Comparison of ENCODE assay signal across 8 cellular contexts in the genomic region with DNA sequence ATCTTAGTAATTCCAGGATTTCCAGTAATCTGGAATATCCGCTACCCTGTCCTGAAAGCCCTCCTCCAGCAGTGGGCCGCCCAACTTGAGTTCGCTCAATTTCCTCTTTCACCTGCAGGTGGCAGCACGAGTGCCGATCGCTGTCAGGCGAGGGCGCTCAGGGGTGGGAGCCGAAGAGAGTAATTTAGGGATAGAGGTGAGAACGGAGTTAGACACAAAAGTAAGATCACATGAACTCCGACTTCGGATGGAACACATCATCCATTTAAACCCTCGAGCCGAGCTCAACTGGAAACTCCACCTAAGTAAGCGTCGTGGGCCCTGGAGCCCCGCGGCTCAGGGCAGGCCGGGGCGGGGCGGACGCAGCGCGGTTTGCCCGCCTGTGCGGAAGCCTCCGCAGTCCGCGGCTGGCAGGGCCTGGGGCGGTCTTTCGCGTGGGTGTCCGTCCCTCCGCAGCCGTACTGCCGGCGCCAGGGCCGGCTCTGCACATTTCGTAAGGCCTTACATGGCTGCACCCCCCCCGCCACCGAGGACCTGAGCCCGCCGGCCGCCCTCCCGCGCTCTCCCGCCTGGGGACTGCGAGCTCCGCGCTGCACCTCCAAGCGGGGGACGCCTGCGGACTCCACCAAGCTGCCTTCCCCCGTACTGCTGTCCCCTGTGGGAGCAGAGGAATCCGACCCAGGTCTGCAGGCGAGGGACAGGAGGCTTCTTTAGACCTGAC.
DNase-seq lines count a peak whose midpoint lies in the region; ATAC-seq and TF ChIP-seq lines count a peak whose summit lies in the region.

No MANE protein-coding gene starts in this region.

- POLR2A ChIA-PET in AG04450 (lab: Yijun Ruan, JAX): interaction anchor here (0.6 kb wide), 1 partner anchor 26 kb away, joined by 3 read pairs; no protein-coding TSS in a partner anchor

- H3K27me3 ChIP-seq in AG04450 (ENCODE audit: control insufficient read depth, insufficient read depth, low read length) (peaks cover 14% of the 10 kb centered on the region), kidney epithelial cell (ENCODE audit: control insufficient read depth, insufficient read depth, low read length) (no peaks in the 10 kb centered on the region)

- DNase-seq in AG04450 (ENCODE audit: low read depth, low spot score): peak; percentile 24
- DNase-seq in NCI-H2227 treated with DMSO at 0.1 percent for 48 hours (lab: John Stamatoyannopoulos, UW): peak; percentile 84
- peak; percentile 69 for DNase-seq in activated CD4-positive, CD25-positive, alpha-beta regulatory T cell treated with anti-CD3 and anti-CD28 coated beads, Interleukin-2, amount 50 U/mL, for 16 hours (ENCODE audit: low read depth, low spot score)
- peak; percentile 79 for DNase-seq in cerebellar cortex (ENCODE audit: low spot score)
- DNase-seq in kidney epithelial cell (ENCODE audit: low read depth): peak; percentile 14
- DNase-seq in stimulated activated CD4-positive, alpha-beta T cell treated with anti-CD3 and anti-CD28 coated beads, Interleukin-15, amount 100 ng/mL, for 24 hours: peak; percentile 88

- no peak overlapping the region for H3K27ac ChIP-seq in AG04450 (ENCODE audit: low read depth, low read length)

- no peaks in the 10 kb centered on the region for H3K9me3 ChIP-seq in AG04450 (ENCODE audit: control insufficient read depth, insufficient read depth, low read length)

- ATAC-seq in GM18868 (IDR thresholded peaks at IDR 0.05; ENCODE audit: unreplicated experiment): peak; percentile 91
- peak; percentile 94 for ATAC-seq in HG03135 (IDR thresholded peaks at IDR 0.05; ENCODE audit: unreplicated experiment)

- no peaks in the 10 kb centered on the region for H3K36me3 ChIP-seq in kidney epithelial cell (ENCODE audit: control insufficient read depth, insufficient read depth, low read length)

- TF ChIP-seq CTCF in AG04450 (IDR thresholded peaks at IDR 0.05; ENCODE audit: low read depth, low read length) (peak; percentile 90), kidney epithelial cell (IDR thresholded peaks at IDR 0.05; ENCODE audit: insufficient read depth, low read length, poor library complexity, severe bottlenecking) (peak; percentile 91)

- CTCF ChIA-PET in AG04450 (lab: Charles Lee): interaction anchor here (0.5 to 5.8 kb wide), 35 partner anchors 10 to 314 kb away, joined by 3 to 109 read pairs (median 5); no protein-coding TSS in a partner anchor

- H3K4me3 ChIP-seq in AG04450 (ENCODE audit: low read depth, low read length) (peak overlapping the region; percentile 60), kidney epithelial cell (ENCODE audit: low read depth, low read length) (peak overlapping the region; percentile 48)

Comparison
In these comparisons a context has a peak if more than half of its experiments do, and no peak if none do; other contexts are left out.
1. DNase-seq: peak in every context shown above with its lines; median percentile 88 in stimulated activated CD4-positive, alpha-beta T cell treated with anti-CD3 and anti-CD28 coated beads, Interleukin-15, amount 100 ng/mL, for 24 hours; 84 in NCI-H2227 treated with DMSO at 0.1 percent for 48 hours; 79 in cerebellar cortex; 69 in activated CD4-positive, CD25-positive, alpha-beta regulatory T cell treated with anti-CD3 and anti-CD28 coated beads, Interleukin-2, amount 50 U/mL, for 16 hours; 24 in AG04450; 14 in kidney epithelial cell.